Comparison of ENCODE assay signal across 1 cellular context in genomic region chr20:34082232-34082887, GRCh38.
TF ChIP-seq lines count a peak whose summit lies in the region.

No MANE protein-coding gene starts in this region.

TF ChIP-seq in H1, 55 proteins besides CTCF, POLR2A, EP300 and RAD21 (continued from another document):
- TF ChIP-seq EGR1 (IDR thresholded peaks at IDR 0.05; ENCODE audit: borderline replicate concordance, low read depth, low read length) = no peak
- no peak for TF ChIP-seq RNF2 (IDR thresholded peaks at IDR 0.05; ENCODE audit: borderline replicate concordance, low read depth, low read length, missing control alignments, poor library complexity, severe bottlenecking)
TF ChIP-seq in H1: peak in this region for 1.
